In the genomic region with DNA sequence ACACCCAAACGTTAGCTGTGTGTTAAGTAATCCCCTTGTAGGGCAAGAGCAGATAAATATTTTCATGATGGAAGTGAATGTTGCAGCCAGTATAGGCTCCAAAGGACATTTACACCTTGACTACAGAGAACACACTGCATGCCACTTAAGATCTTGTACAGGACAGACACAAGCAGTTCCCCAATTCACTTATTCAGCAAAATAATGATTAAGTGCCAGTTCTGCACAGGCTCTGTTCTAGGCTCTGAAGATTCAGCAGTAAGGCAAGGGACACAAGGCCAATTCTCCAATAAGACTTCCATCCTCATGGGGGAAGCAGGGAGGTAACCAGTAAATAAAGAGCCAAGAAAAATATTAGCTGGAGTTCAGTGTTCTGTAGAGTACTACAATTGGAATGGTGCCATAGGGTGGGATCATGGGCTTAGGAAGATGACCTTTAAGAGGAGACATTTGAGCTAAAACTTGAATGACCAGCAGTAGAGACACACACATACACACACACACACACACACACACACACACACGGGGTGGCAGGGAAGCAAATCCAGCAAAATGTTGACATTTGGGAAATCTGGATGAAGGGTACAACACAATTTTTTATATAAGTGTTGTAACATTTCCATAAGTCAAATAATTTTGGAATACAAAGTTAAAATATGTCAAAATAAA, we compare ENCODE assay signal across 19 cellular contexts.
"Had no signal": no experiment of that assay in that cellular context is flagged by ENCODE, and none has a peak within 500 bp of the region (broad histone marks: within the 10 kb centered on the region; RNA-seq: fewer than 3 reads in every experiment).

No MANE protein-coding gene starts in this region.

- H3K27me3 ChIP-seq: sigmoid colon, testis, upper lobe of right lung had no signal

- H3K9me3 ChIP-seq: lower lobe of right lung, neutrophil, sigmoid colon, testis, upper lobe of right lung had no signal

- H3K27ac ChIP-seq: lower lobe of right lung, neutrophil, sigmoid colon, testis, upper lobe of right lung had no signal

- ATAC-seq: activated CD8-positive, alpha-beta T cell treated with anti-CD3 and anti-CD28 coated beads for 36 hours; lower lobe of right lung; naive thymus-derived CD4-positive, alpha-beta T cell; stimulated activated naive CD8-positive, alpha-beta T cell treated with anti-CD3 and anti-CD28 coated beads, Interleukin-15, Interleukin-2, amounts not matched to agents 100 U/mL and 50 U/mL, for 24 hours; T-cell; upper lobe of right lung had no signal

- H3K36me3 ChIP-seq: lower lobe of right lung, neutrophil, sigmoid colon, upper lobe of right lung had no signal

- H3K4me3 ChIP-seq: lower lobe of right lung, sigmoid colon, testis, upper lobe of right lung had no signal

- DNase-seq: activated CD8-positive, alpha-beta memory T cell treated with anti-CD3 and anti-CD28 coated beads, Interleukin-2, amount 50 U/mL, for 48 hours; activated CD8-positive, alpha-beta T cell treated with anti-CD3 and anti-CD28 coated beads for 36 hours; activated naive CD4-positive, alpha-beta T cell; endodermal cell; erythroblast; foreskin melanocyte; hippocampal formation; kidney glomerular epithelial cell; lower lobe of right lung; midbrain; naive thymus-derived CD4-positive, alpha-beta T cell; sigmoid colon; stimulated activated CD4-positive, alpha-beta T cell treated with anti-CD3 and anti-CD28 coated beads, Interleukin-2, amount 100 ng/mL, for 48 hours; stimulated activated naive CD8-positive, alpha-beta T cell treated with anti-CD3 and anti-CD28 coated beads, Interleukin-15, Interleukin-2, amounts not matched to agents 100 U/mL and 50 U/mL, for 24 hours; T-cell; T1000; testis; upper lobe of right lung had no signal
